8 cellular contexts compared by ENCODE assay signal in the genomic region with DNA sequence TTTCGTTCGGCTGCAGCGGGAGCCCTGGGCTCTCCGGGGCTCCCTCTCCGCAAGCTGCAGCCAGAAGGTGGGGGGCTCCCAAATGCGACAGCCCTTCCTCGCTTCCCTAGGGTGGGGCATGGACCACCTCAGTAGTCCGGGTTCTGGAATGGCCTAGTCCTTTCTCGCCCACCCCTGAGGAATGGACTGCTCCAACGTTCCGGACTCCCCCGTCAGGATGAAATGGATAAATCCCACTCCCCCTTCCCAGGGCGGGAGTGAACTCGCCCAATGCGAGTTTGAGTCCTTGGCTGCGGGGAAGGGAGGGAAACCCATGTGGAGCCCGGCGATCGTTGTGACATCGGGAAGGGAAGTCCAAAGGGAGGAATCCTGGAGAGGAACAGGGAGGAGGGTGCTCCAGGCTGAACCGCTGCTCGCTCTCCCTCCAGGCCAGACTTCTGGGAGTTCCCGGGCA. TPM values are rescaled to one million over a fixed set of nuclear protein-coding genes. Genes with fewer than 3 reads are reported as not detected.
DNase-seq lines count a peak whose midpoint lies in the region; ATAC-seq, FAIRE-seq and TF ChIP-seq lines count a peak whose summit lies in the region.

No MANE protein-coding gene starts in this region.

- peaks cover 35% of the 10 kb centered on the region for H3K4me1 Mint-ChIP-seq in activated T-helper 1 cell treated with anti-CD3 and anti-CD28 coated beads, Interleukin-12 subunit alpha, Interleukin-12 subunit beta, Interleukin-2, Interleukin-4 antibody, amounts not matched to agents 30 ng/mL and 10 ng/mL and 1 ng/mL, durations not matched to agents 14 hours and 24 hours and 36 hours (ENCODE audit: low read depth)

- peaks cover 62% of the 10 kb centered on the region for H3K27me3 Mint-ChIP-seq in activated T-helper 1 cell treated with anti-CD3 and anti-CD28 coated beads, Interleukin-12 subunit alpha, Interleukin-12 subunit beta, Interleukin-2, Interleukin-4 antibody, amounts not matched to agents 30 ng/mL and 10 ng/mL and 1 ng/mL, durations not matched to agents 14 hours and 24 hours and 36 hours (ENCODE audit: insufficient read depth)

- no peaks in the 10 kb centered on the region for H3K36me3 ChIP-seq in ACC112 (ENCODE audit: insufficient read depth, low read length)
- H3K36me3 ChIP-seq in neural cell (ENCODE audit: insufficient read depth, low read length): no peaks in the 10 kb centered on the region

- H3K4me3 ChIP-seq in ACC112 (ENCODE audit: low read depth, low read length): peak overlapping the region; percentile 89
- H3K4me3 ChIP-seq in neural cell (ENCODE audit: low read length): peak overlapping the region; percentile 96

- H3K79me2 ChIP-seq in ACC112 (ENCODE audit: control insufficient read depth, insufficient read depth, low read length, unreplicated experiment) (no peaks in the 10 kb centered on the region), neural cell (replicated peaks; ENCODE audit: insufficient read depth, low read length) (no peaks in the 10 kb centered on the region)

- H3K36me3 Mint-ChIP-seq in activated T-helper 1 cell treated with anti-CD3 and anti-CD28 coated beads, Interleukin-12 subunit alpha, Interleukin-12 subunit beta, Interleukin-2, Interleukin-4 antibody, amounts not matched to agents 30 ng/mL and 10 ng/mL and 1 ng/mL, durations not matched to agents 14 hours and 24 hours and 36 hours (ENCODE audit: low read depth): no peaks in the 10 kb centered on the region

- no peak for ATAC-seq in GM21717 (IDR thresholded peaks at IDR 0.05; ENCODE audit: unreplicated experiment)

- no peaks in the 10 kb centered on the region for H3K4me1 ChIP-seq in ACC112 (ENCODE audit: control insufficient read depth, insufficient read depth, low read length, unreplicated experiment)

- peak overlapping the region; percentile 85 for H3K4me3 Mint-ChIP-seq in activated T-helper 1 cell treated with anti-CD3 and anti-CD28 coated beads, Interleukin-12 subunit alpha, Interleukin-12 subunit beta, Interleukin-2, Interleukin-4 antibody, amounts not matched to agents 30 ng/mL and 10 ng/mL and 1 ng/mL, durations not matched to agents 14 hours and 24 hours and 36 hours

- H3K27ac Mint-ChIP-seq in activated T-helper 1 cell treated with anti-CD3 and anti-CD28 coated beads, Interleukin-12 subunit alpha, Interleukin-12 subunit beta, Interleukin-2, Interleukin-4 antibody, amounts not matched to agents 30 ng/mL and 10 ng/mL and 1 ng/mL, durations not matched to agents 14 hours and 24 hours and 36 hours: no peak overlapping the region

- no peak for TF ChIP-seq EP300 in neural cell (conservative IDR thresholded peaks at IDR 0.05; ENCODE audit: poor library complexity, severe bottlenecking)

- no peak for TF ChIP-seq CTCF in neural cell (IDR thresholded peaks at IDR 0.05; ENCODE audit: poor library complexity, severe bottlenecking)

- H2AFZ ChIP-seq in ACC112 (ENCODE audit: low read length, unreplicated experiment): peak overlapping the region; percentile 80
- peak overlapping the region; percentile 37 for H2AFZ ChIP-seq in neural cell (ENCODE audit: low read depth, low read length)

- peak overlapping the region; percentile 76 for H3K4me2 ChIP-seq in neural cell (ENCODE audit: low read length)

- H3K9me2 ChIP-seq in neural cell (ENCODE audit: insufficient read depth, low read length): no peaks in the 10 kb centered on the region

- no peak for FAIRE-seq in frontal cortex (lab: Jason Lieb, UNC)

- H3K9me3 ChIP-seq in neural cell (ENCODE audit: low read length): no peaks in the 10 kb centered on the region

- H3K9me3 Mint-ChIP-seq in activated T-helper 1 cell treated with anti-CD3 and anti-CD28 coated beads, Interleukin-12 subunit alpha, Interleukin-12 subunit beta, Interleukin-2, Interleukin-4 antibody, amounts not matched to agents 30 ng/mL and 10 ng/mL and 1 ng/mL, durations not matched to agents 14 hours and 24 hours and 36 hours: no peaks in the 10 kb centered on the region

- no peak for TF ChIP-seq RAD21 in neural cell (conservative IDR thresholded peaks at IDR 0.05)

- H3K9ac ChIP-seq in neural cell (ENCODE audit: low read length): peak overlapping the region; percentile 79

- no peak overlapping the region for H3K27ac ChIP-seq in ACC112 (ENCODE audit: low read depth, low read length)
- peak overlapping the region; percentile 78 for H3K27ac ChIP-seq in neural cell (ENCODE audit: low read length)

- H4K20me1 ChIP-seq in neural cell (ENCODE audit: insufficient read depth): no peaks in the 10 kb centered on the region

- H3F3A ChIP-seq in neural cell (ENCODE audit: insufficient read depth, low read length, poor library complexity, severe bottlenecking): no peaks in the 10 kb centered on the region

- no peaks in the 10 kb centered on the region for H3K27me3 ChIP-seq in ACC112 (ENCODE audit: insufficient read depth, low read length)
- no peaks in the 10 kb centered on the region for H3K27me3 ChIP-seq in neural cell (ENCODE audit: insufficient read depth, low read depth, low read length)

- DNase-seq in GM04503 (ENCODE audit: low read depth): peak; percentile 32
- DNase-seq in NCI-H2196 treated with DMSO at 0.1 percent for 48 hours (lab: John Stamatoyannopoulos, UW; ENCODE audit: unreplicated experiment): peak; percentile 39
- no peak for DNase-seq in activated T-helper 1 cell treated with anti-CD3 and anti-CD28 coated beads, Interleukin-12 subunit alpha, Interleukin-12 subunit beta, Interleukin-2, Interleukin-4 antibody, amounts not matched to agents 30 ng/mL and 10 ng/mL and 1 ng/mL, durations not matched to agents 14 hours and 24 hours and 36 hours (ENCODE audit: low spot score)
- peak; percentile 64 to 70 for DNase-seq in frontal cortex (ENCODE audit: low spot score in 2 of 2)
- no peak for DNase-seq in activated gamma-delta T cell (lab: John Stamatoyannopoulos, UW)

- intact Hi-C loops in activated T-helper 1 cell treated with anti-CD3 and anti-CD28 coated beads, Interleukin-12 subunit alpha, Interleukin-12 subunit beta, Interleukin-2, Interleukin-4 antibody, amounts not matched to agents 30 ng/mL and 10 ng/mL and 1 ng/mL, durations not matched to agents 14 hours and 24 hours and 36 hours (cut with micrococcal nuclease): loop anchor here (1.0 to 5.0 kb wide), 4 partner anchors 21 to 157 kb away; a partner anchor contains a TSS

TF ChIP-seq in neural cell, 6 proteins besides CTCF, POLR2A, EP300 and RAD21 (continues in another document):
- TF ChIP-seq SMC3 (conservative IDR thresholded peaks at IDR 0.05; ENCODE audit: poor library complexity) (no peak), EZH2 (IDR thresholded peaks at IDR 0.05; ENCODE audit: borderline replicate concordance, insufficient read depth, low read length, poor library complexity, severe bottlenecking) (no peak)
- TF ChIP-seq, protein P1, sequence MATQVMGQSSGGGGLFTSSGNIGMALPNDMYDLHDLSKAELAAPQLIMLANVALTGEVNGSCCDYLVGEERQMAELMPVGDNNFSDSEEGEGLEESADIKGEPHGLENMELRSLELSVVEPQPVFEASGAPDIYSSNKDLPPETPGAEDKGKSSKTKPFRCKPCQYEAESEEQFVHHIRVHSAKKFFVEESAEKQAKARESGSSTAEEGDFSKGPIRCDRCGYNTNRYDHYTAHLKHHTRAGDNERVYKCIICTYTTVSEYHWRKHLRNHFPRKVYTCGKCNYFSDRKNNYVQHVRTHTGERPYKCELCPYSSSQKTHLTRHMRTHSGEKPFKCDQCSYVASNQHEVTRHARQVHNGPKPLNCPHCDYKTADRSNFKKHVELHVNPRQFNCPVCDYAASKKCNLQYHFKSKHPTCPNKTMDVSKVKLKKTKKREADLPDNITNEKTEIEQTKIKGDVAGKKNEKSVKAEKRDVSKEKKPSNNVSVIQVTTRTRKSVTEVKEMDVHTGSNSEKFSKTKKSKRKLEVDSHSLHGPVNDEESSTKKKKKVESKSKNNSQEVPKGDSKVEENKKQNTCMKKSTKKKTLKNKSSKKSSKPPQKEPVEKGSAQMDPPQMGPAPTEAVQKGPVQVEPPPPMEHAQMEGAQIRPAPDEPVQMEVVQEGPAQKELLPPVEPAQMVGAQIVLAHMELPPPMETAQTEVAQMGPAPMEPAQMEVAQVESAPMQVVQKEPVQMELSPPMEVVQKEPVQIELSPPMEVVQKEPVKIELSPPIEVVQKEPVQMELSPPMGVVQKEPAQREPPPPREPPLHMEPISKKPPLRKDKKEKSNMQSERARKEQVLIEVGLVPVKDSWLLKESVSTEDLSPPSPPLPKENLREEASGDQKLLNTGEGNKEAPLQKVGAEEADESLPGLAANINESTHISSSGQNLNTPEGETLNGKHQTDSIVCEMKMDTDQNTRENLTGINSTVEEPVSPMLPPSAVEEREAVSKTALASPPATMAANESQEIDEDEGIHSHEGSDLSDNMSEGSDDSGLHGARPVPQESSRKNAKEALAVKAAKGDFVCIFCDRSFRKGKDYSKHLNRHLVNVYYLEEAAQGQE (IDR thresholded peaks at IDR 0.05; ENCODE audit: borderline replicate concordance): peak; percentile 45

RNA-seq across cellular contexts. Expression of a gene that starts 5.5 kb away (rescaled TPM):
- total RNA-seq in activated T-helper 1 cell treated with anti-CD3 and anti-CD28 coated beads, Interleukin-12 subunit alpha, Interleukin-12 subunit beta, Interleukin-2, Interleukin-4 antibody, amounts not matched to agents 30 ng/mL and 10 ng/mL and 1 ng/mL, durations not matched to agents 14 hours and 24 hours and 36 hours: not detected in 2 replicates
- total RNA-seq in frontal cortex: 0.41 TPM
- 1.0 TPM in 1 of 2 replicates, not detected in the other for polyA plus RNA-seq in neural cell
- 1.9 TPM in 1 of 2 replicates, not detected in the other for polyA minus RNA-seq in neural cell

RNA-seq across cellular contexts. Expression of a gene that starts 7.9 kb away (rescaled TPM):
- 1.4 and 2.0 TPM in 2 replicates for total RNA-seq in activated T-helper 1 cell treated with anti-CD3 and anti-CD28 coated beads, Interleukin-12 subunit alpha, Interleukin-12 subunit beta, Interleukin-2, Interleukin-4 antibody, amounts not matched to agents 30 ng/mL and 10 ng/mL and 1 ng/mL, durations not matched to agents 14 hours and 24 hours and 36 hours
- total RNA-seq in frontal cortex: 4.1 TPM
- polyA plus RNA-seq in neural cell: 40.0 and 42.5 TPM in 2 replicates
- polyA minus RNA-seq in neural cell: 21.9 and 34.1 TPM in 2 replicates

RNA-seq across cellular contexts. Expression of a gene that starts 30.3 kb away (rescaled TPM):
- 5.0 TPM in 2 replicates for total RNA-seq in activated T-helper 1 cell treated with anti-CD3 and anti-CD28 coated beads, Interleukin-12 subunit alpha, Interleukin-12 subunit beta, Interleukin-2, Interleukin-4 antibody, amounts not matched to agents 30 ng/mL and 10 ng/mL and 1 ng/mL, durations not matched to agents 14 hours and 24 hours and 36 hours
- 47.7 TPM for total RNA-seq in frontal cortex
- 73.0 and 80.7 TPM in 2 replicates for polyA plus RNA-seq in neural cell
- polyA minus RNA-seq in neural cell: 61.0 and 66.2 TPM in 2 replicates

RNA-seq across cellular contexts. Expression of a gene that starts 30.7 kb away (rescaled TPM):
- total RNA-seq in activated T-helper 1 cell treated with anti-CD3 and anti-CD28 coated beads, Interleukin-12 subunit alpha, Interleukin-12 subunit beta, Interleukin-2, Interleukin-4 antibody, amounts not matched to agents 30 ng/mL and 10 ng/mL and 1 ng/mL, durations not matched to agents 14 hours and 24 hours and 36 hours: 2.6 and 2.9 TPM in 2 replicates
- 1.2 TPM for total RNA-seq in frontal cortex
- 5.7 and 8.4 TPM in 2 replicates for polyA plus RNA-seq in neural cell
- 7.4 and 9.3 TPM in 2 replicates for polyA minus RNA-seq in neural cell

RNA-seq across cellular contexts. Expression of a gene that starts 35.5 kb away (rescaled TPM):
- 4.9 and 7.8 TPM in 2 replicates for total RNA-seq in activated T-helper 1 cell treated with anti-CD3 and anti-CD28 coated beads, Interleukin-12 subunit alpha, Interleukin-12 subunit beta, Interleukin-2, Interleukin-4 antibody, amounts not matched to agents 30 ng/mL and 10 ng/mL and 1 ng/mL, durations not matched to agents 14 hours and 24 hours and 36 hours
- 31.0 TPM for total RNA-seq in frontal cortex
- 88.7 and 99.0 TPM in 2 replicates for polyA plus RNA-seq in neural cell
- polyA minus RNA-seq in neural cell: 19.4 and 22.9 TPM in 2 replicates

Comparison
In these comparisons a context has a peak if more than half of its experiments do, and no peak if none do; other contexts are left out.
1. DNase-seq: peak in GM04503 (single experiment), NCI-H2196 treated with DMSO at 0.1 percent for 48 hours (single experiment) and frontal cortex (2 of 2); none in activated T-helper 1 cell treated with anti-CD3 and anti-CD28 coated beads, Interleukin-12 subunit alpha, Interleukin-12 subunit beta, Interleukin-2, Interleukin-4 antibody, amounts not matched to agents 30 ng/mL and 10 ng/mL and 1 ng/mL, durations not matched to agents 14 hours and 24 hours and 36 hours (single experiment) and activated gamma-delta T cell (single experiment).